Comparison of ENCODE assay signal across 7 cellular contexts in the genomic region with DNA sequence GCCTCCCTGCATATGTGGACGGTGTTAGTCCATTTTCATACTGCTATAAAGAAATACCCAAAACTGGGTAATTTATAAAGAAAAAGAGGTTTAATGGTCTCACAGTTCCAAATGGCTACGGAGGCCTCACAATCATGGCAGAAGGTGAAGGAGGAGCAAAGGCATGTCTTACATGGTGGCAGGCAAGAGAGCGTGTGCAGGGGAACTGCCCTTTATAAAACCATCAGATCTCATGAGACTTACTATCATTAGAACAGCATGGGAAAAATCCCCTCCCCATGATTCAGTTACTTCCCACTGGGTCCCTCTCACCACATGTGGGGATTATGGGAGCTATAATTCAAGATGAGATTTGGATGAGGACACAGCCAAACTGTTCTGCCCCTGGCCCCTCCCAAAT. TPM values are rescaled to one million over a fixed set of nuclear protein-coding genes. Genes with fewer than 3 reads are reported as not detected.
DNase-seq lines count a peak whose midpoint lies in the region; ATAC-seq and TF ChIP-seq lines count a peak whose summit lies in the region.
"Not testable (repeated sequence)": the region's sequence is repeated elsewhere in the genome, so short reads cannot be mapped to it uniquely, and the experiment has no call there.

No MANE protein-coding gene starts in this region.

- H3K27me3 ChIP-seq in NT2/D1 (ENCODE audit: insufficient read depth, insufficient read length); body of pancreas: not testable (repeated sequence)

- TF ChIP-seq CTCF in GM12865 (IDR thresholded peaks at IDR 0.05; ENCODE audit: insufficient read depth, low read depth, low read length, missing control alignments); activated CD8-positive, alpha-beta T cell treated with anti-CD3 and anti-CD28 coated beads for 36 hours (IDR thresholded peaks at IDR 0.05); body of pancreas (IDR thresholded peaks at IDR 0.05); glutamatergic neuron (IDR thresholded peaks at IDR 0.05; ENCODE audit: partially characterized antibody, unreplicated experiment): not testable (repeated sequence)

- not testable (repeated sequence) for TF ChIP-seq POLR2A in body of pancreas (IDR thresholded peaks at IDR 0.05)

- WGBS in body of pancreas, 2 donors = 100% methylated on average over 3 of the region's 3 CpGs

- ATAC-seq in activated CD8-positive, alpha-beta T cell treated with anti-CD3 and anti-CD28 coated beads for 36 hours; body of pancreas; naive thymus-derived CD8-positive, alpha-beta T cell; stimulated activated effector memory CD8-positive, alpha-beta T cell treated with anti-CD3 and anti-CD28 coated beads, Interleukin-12 subunit alpha, Interleukin-12 subunit beta, amount 100 ng/mL, for 72 hours: not testable (repeated sequence)

- H3K4me1 ChIP-seq in NT2/D1 (ENCODE audit: insufficient read depth, insufficient read length) = not testable (repeated sequence)
- peaks cover 63% of the 10 kb centered on the region for H3K4me1 ChIP-seq in body of pancreas

- peaks cover 25% of the 10 kb centered on the region for H3K9me3 ChIP-seq in NT2/D1 (ENCODE audit: insufficient read depth, low read length)
- not testable (repeated sequence) for H3K9me3 ChIP-seq in body of pancreas

- CTCF ChIA-PET in activated CD8-positive, alpha-beta T cell treated with anti-CD3 and anti-CD28 coated beads for 36 hours (lab: Charles Lee) = not testable (repeated sequence)

- H3K27ac Mint-ChIP-seq in activated CD8-positive, alpha-beta T cell treated with anti-CD3 and anti-CD28 coated beads for 36 hours = peak overlapping the region; percentile 93
- H3K27ac Mint-ChIP-seq in glutamatergic neuron (ENCODE audit: unreplicated experiment) = peak overlapping the region; percentile 64
- peak overlapping the region; percentile 84 to 100 (median 98) for H3K27ac Mint-ChIP-seq in naive thymus-derived CD8-positive, alpha-beta T cell
- peak overlapping the region; percentile 98 for H3K27ac Mint-ChIP-seq in stimulated activated effector memory CD8-positive, alpha-beta T cell treated with anti-CD3 and anti-CD28 coated beads, Interleukin-12 subunit alpha, Interleukin-12 subunit beta, amount 100 ng/mL, for 72 hours

- H3K4me3 ChIP-seq in GM12865 (ENCODE audit: low read depth, low read length) = peak overlapping the region; percentile 96
- H3K4me3 ChIP-seq in NT2/D1 (ENCODE audit: insufficient read length, low read depth) = peak overlapping the region; percentile 94
- H3K4me3 ChIP-seq in body of pancreas = not testable (repeated sequence)

- H3K36me3 Mint-ChIP-seq in activated CD8-positive, alpha-beta T cell treated with anti-CD3 and anti-CD28 coated beads for 36 hours (ENCODE audit: low read depth) = peaks cover 20% of the 10 kb centered on the region
- H3K36me3 Mint-ChIP-seq in glutamatergic neuron (ENCODE audit: unreplicated experiment) = peaks cover 13% of the 10 kb centered on the region
- peaks cover 3 to 36% (median 34%) of the 10 kb centered on the region in 3 donors for H3K36me3 Mint-ChIP-seq in naive thymus-derived CD8-positive, alpha-beta T cell
- peaks cover 46% of the 10 kb centered on the region for H3K36me3 Mint-ChIP-seq in stimulated activated effector memory CD8-positive, alpha-beta T cell treated with anti-CD3 and anti-CD28 coated beads, Interleukin-12 subunit alpha, Interleukin-12 subunit beta, amount 100 ng/mL, for 72 hours

- peaks cover 33% of the 10 kb centered on the region for H3K4me1 Mint-ChIP-seq in activated CD8-positive, alpha-beta T cell treated with anti-CD3 and anti-CD28 coated beads for 36 hours (ENCODE audit: low read depth)
- not testable (repeated sequence) for H3K4me1 Mint-ChIP-seq in glutamatergic neuron (ENCODE audit: low read depth, unreplicated experiment)
- H3K4me1 Mint-ChIP-seq in naive thymus-derived CD8-positive, alpha-beta T cell = peaks cover 27 to 59% (median 51%) of the 10 kb centered on the region in 4 donors
- H3K4me1 Mint-ChIP-seq in stimulated activated effector memory CD8-positive, alpha-beta T cell treated with anti-CD3 and anti-CD28 coated beads, Interleukin-12 subunit alpha, Interleukin-12 subunit beta, amount 100 ng/mL, for 72 hours = peaks cover 43% of the 10 kb centered on the region

- intact Hi-C loops in activated CD8-positive, alpha-beta T cell treated with anti-CD3 and anti-CD28 coated beads for 36 hours (cut with micrococcal nuclease); body of pancreas (cut with DNase I): not testable (repeated sequence)

- peaks cover 25% of the 10 kb centered on the region for H3K36me3 ChIP-seq in NT2/D1 (ENCODE audit: insufficient read depth, insufficient read length, low read length)
- H3K36me3 ChIP-seq in body of pancreas (replicated peaks in 1 of 2; ENCODE audit: insufficient read depth in 1 of 2, low read depth in 2 of 2) = not testable (repeated sequence)

- H3K4me3 Mint-ChIP-seq in activated CD8-positive, alpha-beta T cell treated with anti-CD3 and anti-CD28 coated beads for 36 hours = peak overlapping the region; percentile 100
- peak overlapping the region; percentile 99 for H3K4me3 Mint-ChIP-seq in glutamatergic neuron (ENCODE audit: unreplicated experiment)
- H3K4me3 Mint-ChIP-seq in naive thymus-derived CD8-positive, alpha-beta T cell = peak overlapping the region; percentile 59 to 100 (median 99)
- peak overlapping the region; percentile 99 for H3K4me3 Mint-ChIP-seq in stimulated activated effector memory CD8-positive, alpha-beta T cell treated with anti-CD3 and anti-CD28 coated beads, Interleukin-12 subunit alpha, Interleukin-12 subunit beta, amount 100 ng/mL, for 72 hours

- H3K9me3 Mint-ChIP-seq in activated CD8-positive, alpha-beta T cell treated with anti-CD3 and anti-CD28 coated beads for 36 hours; glutamatergic neuron (ENCODE audit: unreplicated experiment); naive thymus-derived CD8-positive, alpha-beta T cell; stimulated activated effector memory CD8-positive, alpha-beta T cell treated with anti-CD3 and anti-CD28 coated beads, Interleukin-12 subunit alpha, Interleukin-12 subunit beta, amount 100 ng/mL, for 72 hours: not testable (repeated sequence)

- not testable (repeated sequence) for DNase-seq in GM12865 (ENCODE audit: low read depth); NT2/D1 (ENCODE audit: low read depth, low spot score); activated CD8-positive, alpha-beta T cell treated with anti-CD3 and anti-CD28 coated beads for 36 hours; body of pancreas; glutamatergic neuron; naive thymus-derived CD8-positive, alpha-beta T cell; stimulated activated effector memory CD8-positive, alpha-beta T cell treated with anti-CD3 and anti-CD28 coated beads, Interleukin-12 subunit alpha, Interleukin-12 subunit beta, amount 100 ng/mL, for 72 hours (ENCODE audit: low spot score in 2 of 2)

- H3K9ac ChIP-seq in NT2/D1 (ENCODE audit: insufficient read length, low read depth) = peak overlapping the region; percentile 96

- not testable (repeated sequence) for H3K27me3 Mint-ChIP-seq in activated CD8-positive, alpha-beta T cell treated with anti-CD3 and anti-CD28 coated beads for 36 hours; glutamatergic neuron (ENCODE audit: unreplicated experiment); naive thymus-derived CD8-positive, alpha-beta T cell

- POLR2A ChIA-PET in activated CD8-positive, alpha-beta T cell treated with anti-CD3 and anti-CD28 coated beads for 36 hours (lab: Charles Lee); naive thymus-derived CD8-positive, alpha-beta T cell (lab: Charles Lee): not testable (repeated sequence)

- H3K27ac ChIP-seq in body of pancreas = peak overlapping the region in 3 of 4 donors; percentile 69 to 93 (median 84)

RNA-seq across cellular contexts. Expression of a gene that starts 1.3 kb away (rescaled TPM):
- 1 to 10 TPM; 3.8 to 4.0 TPM for total RNA-seq in activated CD8-positive, alpha-beta T cell treated with anti-CD3 and anti-CD28 coated beads for 36 hours
- 10 to 100 TPM in 1 of 2 donors, 1 to 10 TPM in 1; 8.2 to 24.4 TPM for total RNA-seq in body of pancreas
- 12.7 TPM for total RNA-seq in glutamatergic neuron (ENCODE audit: unreplicated experiment)
- 10 to 100 TPM; 11.5 to 14.7 TPM for total RNA-seq in naive thymus-derived CD8-positive, alpha-beta T cell
- polyA plus RNA-seq in naive thymus-derived CD8-positive, alpha-beta T cell = 10 to 100 TPM; 13.7 to 17.4 (median 14.8) TPM

RNA-seq across cellular contexts. Expression of a gene that starts 1.4 kb away (rescaled TPM):
- total RNA-seq in activated CD8-positive, alpha-beta T cell treated with anti-CD3 and anti-CD28 coated beads for 36 hours = 10 to 100 TPM; 23.6 to 32.0 TPM
- total RNA-seq in body of pancreas (10 to 100 TPM; 12.5 to 19.5 TPM), glutamatergic neuron (ENCODE audit: unreplicated experiment) (19.0 TPM)
- 10 to 100 TPM; 41.5 to 42.9 TPM for total RNA-seq in naive thymus-derived CD8-positive, alpha-beta T cell
- 10 to 100 TPM; 31.7 to 33.8 (median 32.4) TPM for polyA plus RNA-seq in naive thymus-derived CD8-positive, alpha-beta T cell
